In the genomic region with DNA sequence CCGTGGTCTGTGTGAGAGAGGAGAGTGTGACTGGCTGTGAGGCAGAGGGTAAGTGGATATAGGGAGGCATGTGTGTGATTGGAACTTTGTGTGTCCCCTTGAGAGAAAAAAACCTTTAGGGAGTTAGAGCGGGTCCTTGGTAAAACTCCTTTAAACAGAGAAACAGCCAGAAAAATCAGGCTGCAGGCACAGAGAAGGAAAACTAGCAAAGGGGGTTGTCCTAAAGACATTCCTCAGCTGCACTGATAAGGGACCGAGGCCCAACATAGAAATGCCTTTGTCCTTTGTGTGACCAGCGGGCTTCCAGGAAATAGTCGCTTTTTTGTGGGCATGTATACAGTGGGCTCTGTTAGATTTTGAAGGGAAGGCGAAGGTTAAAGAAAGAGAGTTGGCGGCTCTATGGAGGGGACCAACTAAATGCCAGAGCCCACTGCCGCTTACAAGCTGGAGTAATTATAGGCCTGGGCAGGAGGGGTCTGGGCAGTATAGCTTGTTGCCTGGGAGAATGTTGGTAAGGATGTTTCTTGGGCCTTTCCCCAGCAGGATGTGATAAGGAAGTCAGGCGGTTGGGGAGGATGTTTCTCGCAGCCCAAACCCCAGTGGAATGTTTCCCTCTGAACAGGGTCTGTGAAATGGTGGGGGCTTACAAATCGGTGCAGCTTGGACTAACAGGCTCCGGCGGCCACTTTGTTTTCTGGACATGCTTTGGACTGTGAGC, we compare ENCODE assay signal across 8 cellular contexts.
DNase-seq lines count a peak whose midpoint lies in the region; TF ChIP-seq lines count a peak whose summit lies in the region.
"Not testable (repeated sequence)": the region's sequence is repeated elsewhere in the genome, so short reads cannot be mapped to it uniquely, and the experiment has no call there.

No MANE protein-coding gene starts in this region.

- not testable (repeated sequence) for TF ChIP-seq POLR2A in Peyer's patch (IDR thresholded peaks at IDR 0.05)

- H3K9me3 ChIP-seq in Peyer's patch; right atrium auricular region; muscle layer of duodenum (ENCODE audit: control insufficient read depth in 1 of 2, low read length in 2 of 2): not testable (repeated sequence)

- H3K27ac ChIP-seq in 22Rv1 (peak overlapping the region; percentile 52), Peyer's patch (peak overlapping the region; percentile 71 to 79 (median 76)), right atrium auricular region (peak overlapping the region; percentile 82 to 85), muscle layer of duodenum (ENCODE audit: low read length) (peak overlapping the region; percentile 60), skin epidermis (peak overlapping the region in 18 of 21 experiments; percentile 9 to 82 (median 68))

- H3K9me3 Mint-ChIP-seq in activated naive CD4-positive, alpha-beta T cell treated with anti-CD3 and anti-CD28 coated beads for 36 hours; dendritic cell treated with granulocyte-macrophage colony-stimulating factor and Interleukin-4, amounts not matched to agents 40 ng/mL and 50 ng/mL, for 4 days: not testable (repeated sequence)

- TF ChIP-seq CTCF in 22Rv1 (IDR thresholded peaks at IDR 0.05); GM12875 (IDR thresholded peaks at IDR 0.05; ENCODE audit: borderline replicate concordance, insufficient read depth, low read depth, low read length); Peyer's patch (IDR thresholded peaks at IDR 0.05); right atrium auricular region (IDR thresholded peaks at IDR 0.05): not testable (repeated sequence)

- not testable (repeated sequence) for DNase-seq in Peyer's patch; activated naive CD4-positive, alpha-beta T cell treated with anti-CD3 and anti-CD28 coated beads for 36 hours; right atrium auricular region (ENCODE audit: low spot score)

- H3K36me3 Mint-ChIP-seq in activated naive CD4-positive, alpha-beta T cell treated with anti-CD3 and anti-CD28 coated beads for 36 hours (ENCODE audit: low read depth); dendritic cell treated with granulocyte-macrophage colony-stimulating factor and Interleukin-4, amounts not matched to agents 40 ng/mL and 50 ng/mL, for 4 days (ENCODE audit: low read depth): not testable (repeated sequence)

- CTCF ChIA-PET in activated naive CD4-positive, alpha-beta T cell treated with anti-CD3 and anti-CD28 coated beads for 36 hours (lab: Charles Lee): not testable (repeated sequence)

- H3K4me3 ChIP-seq in GM12875 (ENCODE audit: low read depth, low read length) (peak overlapping the region; percentile 63), Peyer's patch (peak overlapping the region; percentile 47 to 62 (median 56)), right atrium auricular region (peak overlapping the region; percentile 53 to 61), muscle layer of duodenum (ENCODE audit: low read depth in 1 of 2, low read length in 2 of 2) (peak overlapping the region; percentile 56 to 69), skin epidermis (peak overlapping the region; percentile 36 to 59 (median 48))

- H3K27me3 ChIP-seq in Peyer's patch; right atrium auricular region; muscle layer of duodenum (ENCODE audit: low read depth, low read length): not testable (repeated sequence)

- peak overlapping the region; percentile 90 for H3K4me3 Mint-ChIP-seq in activated naive CD4-positive, alpha-beta T cell treated with anti-CD3 and anti-CD28 coated beads for 36 hours
- peak overlapping the region; percentile 82 for H3K4me3 Mint-ChIP-seq in dendritic cell treated with granulocyte-macrophage colony-stimulating factor and Interleukin-4, amounts not matched to agents 40 ng/mL and 50 ng/mL, for 4 days

- H3K4me1 ChIP-seq in Peyer's patch; right atrium auricular region; muscle layer of duodenum (ENCODE audit: control insufficient read depth in 1 of 2, insufficient read depth in 2 of 2, low read length in 2 of 2): not testable (repeated sequence)

- intact Hi-C loops in activated naive CD4-positive, alpha-beta T cell treated with anti-CD3 and anti-CD28 coated beads for 36 hours (cut with micrococcal nuclease); dendritic cell treated with granulocyte-macrophage colony-stimulating factor and Interleukin-4, amounts not matched to agents 40 ng/mL and 50 ng/mL, for 4 days (cut with micrococcal nuclease): not testable (repeated sequence)

- H3K36me3 ChIP-seq in Peyer's patch; right atrium auricular region; muscle layer of duodenum (ENCODE audit: control insufficient read depth in 1 of 2, insufficient read depth in 2 of 2, low read length in 2 of 2): not testable (repeated sequence)

- H3K27me3 Mint-ChIP-seq in activated naive CD4-positive, alpha-beta T cell treated with anti-CD3 and anti-CD28 coated beads for 36 hours (ENCODE audit: low read depth); dendritic cell treated with granulocyte-macrophage colony-stimulating factor and Interleukin-4, amounts not matched to agents 40 ng/mL and 50 ng/mL, for 4 days: not testable (repeated sequence)

- H3K4me1 Mint-ChIP-seq in activated naive CD4-positive, alpha-beta T cell treated with anti-CD3 and anti-CD28 coated beads for 36 hours (ENCODE audit: low read depth); dendritic cell treated with granulocyte-macrophage colony-stimulating factor and Interleukin-4, amounts not matched to agents 40 ng/mL and 50 ng/mL, for 4 days (ENCODE audit: low read depth): not testable (repeated sequence)

- H3K27ac Mint-ChIP-seq in activated naive CD4-positive, alpha-beta T cell treated with anti-CD3 and anti-CD28 coated beads for 36 hours: peak overlapping the region; percentile 77
- peak overlapping the region; percentile 82 for H3K27ac Mint-ChIP-seq in dendritic cell treated with granulocyte-macrophage colony-stimulating factor and Interleukin-4, amounts not matched to agents 40 ng/mL and 50 ng/mL, for 4 days
